ENCODE assay signal across 8 cellular contexts in genomic region chr15:98085003-98085639, GRCh38.
DNase-seq lines count a peak whose midpoint lies in the region; ATAC-seq lines count a peak whose summit lies in the region.

No MANE protein-coding gene starts in this region.

- no peaks in the 10 kb centered on the region for H3K4me1 ChIP-seq in HAP-1

- H3K4me3 Mint-ChIP-seq in immature natural killer cell, result no peak overlapping the region
- H3K4me3 Mint-ChIP-seq in stimulated activated naive CD8-positive, alpha-beta T cell treated with anti-CD3 and anti-CD28 coated beads, Interleukin-15, amount 100 ng/mL, for 72 hours, result no peak overlapping the region

- H3K36me3 ChIP-seq in HAP-1 (replicated peaks), result no peaks in the 10 kb centered on the region

- peaks cover 2 to 4% (median 2%) of the 10 kb centered on the region in 3 donors for H3K27me3 Mint-ChIP-seq in immature natural killer cell (ENCODE audit: low read depth in 3 of 3)
- no peaks in the 10 kb centered on the region for H3K27me3 Mint-ChIP-seq in stimulated activated naive CD8-positive, alpha-beta T cell treated with anti-CD3 and anti-CD28 coated beads, Interleukin-15, amount 100 ng/mL, for 72 hours

- H3K36me3 Mint-ChIP-seq in immature natural killer cell, result peaks cover 0 to 9% (median 9%) of the 10 kb centered on the region in 3 donors

- no peaks in the 10 kb centered on the region for H3K9me3 ChIP-seq in HAP-1

- no peaks in the 10 kb centered on the region for H3K4me1 Mint-ChIP-seq in immature natural killer cell
- H3K4me1 Mint-ChIP-seq in stimulated activated naive CD8-positive, alpha-beta T cell treated with anti-CD3 and anti-CD28 coated beads, Interleukin-15, amount 100 ng/mL, for 72 hours, result no peaks in the 10 kb centered on the region

- no peaks in the 10 kb centered on the region for H3K27me3 ChIP-seq in HAP-1 (ENCODE audit: low read depth)

- no peak overlapping the region for H3K4me3 ChIP-seq in HAP-1

- no peak for ATAC-seq in stimulated activated naive CD8-positive, alpha-beta T cell treated with anti-CD3 and anti-CD28 coated beads, Interleukin-15, amount 100 ng/mL, for 72 hours
- ATAC-seq in GM21717 (IDR thresholded peaks at IDR 0.05; ENCODE audit: unreplicated experiment), result no peak
- ATAC-seq in HG03135 (IDR thresholded peaks at IDR 0.05; ENCODE audit: unreplicated experiment), result no peak

- peak; percentile 32 for DNase-seq in D341Med (ENCODE audit: low spot score)
- DNase-seq in HAP-1 (ENCODE audit: low spot score in 2 of 2), result peak; percentile 36 to 45
- DNase-seq in NCI-H69 (lab: John Stamatoyannopoulos, UW), result peak; percentile 39
- peak; percentile 61 for DNase-seq in amniotic epithelial cell (ENCODE audit: low read depth)
- peak; percentile 22 to 49 (median 26) for DNase-seq in immature natural killer cell
- peak; percentile 16 to 18 for DNase-seq in stimulated activated naive CD8-positive, alpha-beta T cell treated with anti-CD3 and anti-CD28 coated beads, Interleukin-15, amount 100 ng/mL, for 72 hours

- H3K27ac Mint-ChIP-seq in immature natural killer cell, result no peak overlapping the region
- H3K27ac Mint-ChIP-seq in stimulated activated naive CD8-positive, alpha-beta T cell treated with anti-CD3 and anti-CD28 coated beads, Interleukin-15, amount 100 ng/mL, for 72 hours, result no peak overlapping the region

- in situ Hi-C loops in HAP-1 (cut with MboI; ENCODE audit: low sequenced_read_pairs), result loop anchor here (25.0 kb wide), 1 partner anchor 173 kb away; no protein-coding TSS in a partner anchor

- peaks cover 2 to 12% (median 8%) of the 10 kb centered on the region in 6 donors for H3K9me3 Mint-ChIP-seq in immature natural killer cell
- peaks cover 4 to 6% of the 10 kb centered on the region in 2 donors for H3K9me3 Mint-ChIP-seq in stimulated activated naive CD8-positive, alpha-beta T cell treated with anti-CD3 and anti-CD28 coated beads, Interleukin-15, amount 100 ng/mL, for 72 hours
